ENCODE assay signal across 1 cellular context in the genomic region with DNA sequence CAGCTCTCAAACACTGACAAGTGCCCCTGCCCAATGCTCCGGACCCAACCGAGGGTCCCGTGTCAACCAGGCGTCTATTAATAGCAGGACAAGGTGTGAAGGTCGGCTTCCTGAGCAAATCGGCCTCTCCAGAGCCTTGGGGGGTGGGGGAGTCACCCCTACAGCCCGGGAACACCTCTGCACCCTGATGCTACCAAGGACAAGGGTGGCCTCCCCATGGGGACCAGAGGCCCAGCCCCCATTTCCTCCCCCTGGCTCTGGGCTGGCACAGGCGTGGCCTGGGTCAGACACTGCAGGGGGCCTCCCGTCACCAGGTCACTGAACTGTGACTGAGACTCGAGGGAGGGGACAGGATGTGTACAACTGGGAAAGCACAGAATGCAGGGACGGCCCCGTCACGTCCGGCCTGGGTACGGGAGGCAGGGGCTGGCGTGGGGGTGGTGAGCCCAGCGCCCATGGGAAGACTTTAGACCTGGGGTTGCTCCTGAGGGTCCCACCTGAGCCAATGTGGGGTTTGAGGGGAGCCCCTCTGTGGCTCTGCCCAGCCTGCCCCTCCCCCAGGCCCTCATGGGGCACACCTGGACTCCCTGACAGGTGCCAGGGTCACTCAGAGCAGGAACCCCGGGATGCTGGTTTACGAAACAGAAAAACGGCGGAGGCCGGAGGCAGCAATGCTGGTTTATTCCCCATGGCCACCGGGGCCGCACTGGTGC.
TF ChIP-seq lines count a peak whose summit lies in the region.

No MANE protein-coding gene starts in this region.

TF ChIP-seq in K562, 482 proteins besides CTCF, POLR2A, EP300 and RAD21 (continued from another document and continues in another):
- TF ChIP-seq, protein P1, sequence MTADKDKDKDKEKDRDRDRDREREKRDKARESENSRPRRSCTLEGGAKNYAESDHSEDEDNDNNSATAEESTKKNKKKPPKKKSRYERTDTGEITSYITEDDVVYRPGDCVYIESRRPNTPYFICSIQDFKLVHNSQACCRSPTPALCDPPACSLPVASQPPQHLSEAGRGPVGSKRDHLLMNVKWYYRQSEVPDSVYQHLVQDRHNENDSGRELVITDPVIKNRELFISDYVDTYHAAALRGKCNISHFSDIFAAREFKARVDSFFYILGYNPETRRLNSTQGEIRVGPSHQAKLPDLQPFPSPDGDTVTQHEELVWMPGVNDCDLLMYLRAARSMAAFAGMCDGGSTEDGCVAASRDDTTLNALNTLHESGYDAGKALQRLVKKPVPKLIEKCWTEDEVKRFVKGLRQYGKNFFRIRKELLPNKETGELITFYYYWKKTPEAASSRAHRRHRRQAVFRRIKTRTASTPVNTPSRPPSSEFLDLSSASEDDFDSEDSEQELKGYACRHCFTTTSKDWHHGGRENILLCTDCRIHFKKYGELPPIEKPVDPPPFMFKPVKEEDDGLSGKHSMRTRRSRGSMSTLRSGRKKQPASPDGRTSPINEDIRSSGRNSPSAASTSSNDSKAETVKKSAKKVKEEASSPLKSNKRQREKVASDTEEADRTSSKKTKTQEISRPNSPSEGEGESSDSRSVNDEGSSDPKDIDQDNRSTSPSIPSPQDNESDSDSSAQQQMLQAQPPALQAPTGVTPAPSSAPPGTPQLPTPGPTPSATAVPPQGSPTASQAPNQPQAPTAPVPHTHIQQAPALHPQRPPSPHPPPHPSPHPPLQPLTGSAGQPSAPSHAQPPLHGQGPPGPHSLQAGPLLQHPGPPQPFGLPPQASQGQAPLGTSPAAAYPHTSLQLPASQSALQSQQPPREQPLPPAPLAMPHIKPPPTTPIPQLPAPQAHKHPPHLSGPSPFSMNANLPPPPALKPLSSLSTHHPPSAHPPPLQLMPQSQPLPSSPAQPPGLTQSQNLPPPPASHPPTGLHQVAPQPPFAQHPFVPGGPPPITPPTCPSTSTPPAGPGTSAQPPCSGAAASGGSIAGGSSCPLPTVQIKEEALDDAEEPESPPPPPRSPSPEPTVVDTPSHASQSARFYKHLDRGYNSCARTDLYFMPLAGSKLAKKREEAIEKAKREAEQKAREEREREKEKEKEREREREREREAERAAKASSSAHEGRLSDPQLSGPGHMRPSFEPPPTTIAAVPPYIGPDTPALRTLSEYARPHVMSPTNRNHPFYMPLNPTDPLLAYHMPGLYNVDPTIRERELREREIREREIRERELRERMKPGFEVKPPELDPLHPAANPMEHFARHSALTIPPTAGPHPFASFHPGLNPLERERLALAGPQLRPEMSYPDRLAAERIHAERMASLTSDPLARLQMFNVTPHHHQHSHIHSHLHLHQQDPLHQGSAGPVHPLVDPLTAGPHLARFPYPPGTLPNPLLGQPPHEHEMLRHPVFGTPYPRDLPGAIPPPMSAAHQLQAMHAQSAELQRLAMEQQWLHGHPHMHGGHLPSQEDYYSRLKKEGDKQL (CRISPR knock-in tag; IDR thresholded peaks at IDR 0.05; ENCODE audit: borderline replicate concordance), result no peak
- TF ChIP-seq HDAC2 (IDR thresholded peaks at IDR 0.05) (peak; percentile 42; the same call in 1 of the 2 replicates), MAFF (IDR thresholded peaks at IDR 0.05; ENCODE audit: low read length) (no peak), ZSCAN32 (CRISPR knock-in tag; IDR thresholded peaks at IDR 0.05) (0 out of 2 replicates have a peak, but pooled peaks have one; percentile 29), CCNT2 (IDR thresholded peaks at IDR 0.05; ENCODE audit: borderline replicate concordance, extremely low read depth, insufficient read length, low read depth, low read length) (peak; percentile 4), NUFIP1 (IDR thresholded peaks at IDR 0.05; ENCODE audit: partially characterized antibody) (no peak), YY1 (IDR thresholded peaks at IDR 0.05; ENCODE audit: borderline replicate concordance in 1 of 3, control insufficient read depth in 1 of 3, extremely low read depth in 1 of 3, insufficient read depth in 3 of 3, insufficient read length in 1 of 3, insufficient replicate concordance in 2 of 3, low read depth in 1 of 3, low read length in 2 of 3) (peak in 1 of 3 experiments; percentile 48), ARNT (IDR thresholded peaks at IDR 0.05) (no peak; a peak in 1 of 4 replicates), ETV1 (tag; conservative IDR thresholded peaks at IDR 0.05; ENCODE audit: low read depth) (peak; percentile 71), POLR2B (IDR thresholded peaks at IDR 0.05; ENCODE audit: low read depth, partially characterized antibody) (peak; percentile 46), CBX8 (IDR thresholded peaks at IDR 0.05; ENCODE audit: borderline replicate concordance, extremely low read depth, low read depth, low read length, poor library complexity, severe bottlenecking) (no peak), ZBED1 (IDR thresholded peaks at IDR 0.05) (no peak), ZNF41 (CRISPR knock-in tag; conservative IDR thresholded peaks at IDR 0.05) (no peak), NFE2L1 (tag; IDR thresholded peaks at IDR 0.05; ENCODE audit: borderline replicate concordance, low read depth) (no peak), KLF1 (tag; IDR thresholded peaks at IDR 0.05) (no peak), KHSRP (IDR thresholded peaks at IDR 0.05) (no peak), SRF (CRISPR knock-in tag; IDR thresholded peaks at IDR 0.05) (no peak), NELFE (IDR thresholded peaks at IDR 0.05; ENCODE audit: insufficient read depth, insufficient read length) (no peak), ZNF121 (CRISPR knock-in tag; conservative IDR thresholded peaks at IDR 0.05) (no peak), HCFC1 (IDR thresholded peaks at IDR 0.05; ENCODE audit: low read depth, low read length) (no peak; the same call in 1 of the 2 replicates), POLR2H (tag; IDR thresholded peaks at IDR 0.05; ENCODE audit: low read depth) (no peak), HDAC3 (IDR thresholded peaks at IDR 0.05; ENCODE audit: borderline replicate concordance, partially characterized antibody) (no peak)
- TF ChIP-seq, protein P2, sequence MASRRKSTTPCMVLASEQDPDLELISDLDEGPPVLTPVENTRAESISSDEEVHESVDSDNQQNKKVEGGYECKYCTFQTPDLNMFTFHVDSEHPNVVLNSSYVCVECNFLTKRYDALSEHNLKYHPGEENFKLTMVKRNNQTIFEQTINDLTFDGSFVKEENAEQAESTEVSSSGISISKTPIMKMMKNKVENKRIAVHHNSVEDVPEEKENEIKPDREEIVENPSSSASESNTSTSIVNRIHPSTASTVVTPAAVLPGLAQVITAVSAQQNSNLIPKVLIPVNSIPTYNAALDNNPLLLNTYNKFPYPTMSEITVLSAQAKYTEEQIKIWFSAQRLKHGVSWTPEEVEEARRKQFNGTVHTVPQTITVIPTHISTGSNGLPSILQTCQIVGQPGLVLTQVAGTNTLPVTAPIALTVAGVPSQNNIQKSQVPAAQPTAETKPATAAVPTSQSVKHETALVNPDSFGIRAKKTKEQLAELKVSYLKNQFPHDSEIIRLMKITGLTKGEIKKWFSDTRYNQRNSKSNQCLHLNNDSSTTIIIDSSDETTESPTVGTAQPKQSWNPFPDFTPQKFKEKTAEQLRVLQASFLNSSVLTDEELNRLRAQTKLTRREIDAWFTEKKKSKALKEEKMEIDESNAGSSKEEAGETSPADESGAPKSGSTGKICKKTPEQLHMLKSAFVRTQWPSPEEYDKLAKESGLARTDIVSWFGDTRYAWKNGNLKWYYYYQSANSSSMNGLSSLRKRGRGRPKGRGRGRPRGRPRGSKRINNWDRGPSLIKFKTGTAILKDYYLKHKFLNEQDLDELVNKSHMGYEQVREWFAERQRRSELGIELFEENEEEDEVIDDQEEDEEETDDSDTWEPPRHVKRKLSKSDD (conservative IDR thresholded peaks at IDR 0.05; ENCODE audit: low read length), result no peak
- TF ChIP-seq, protein P3, sequence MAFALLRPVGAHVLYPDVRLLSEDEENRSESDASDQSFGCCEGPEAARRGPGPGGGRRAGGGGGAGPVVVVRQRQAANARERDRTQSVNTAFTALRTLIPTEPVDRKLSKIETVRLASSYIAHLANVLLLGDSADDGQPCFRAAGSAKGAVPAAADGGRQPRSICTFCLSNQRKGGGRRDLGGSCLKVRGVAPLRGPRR (CRISPR knock-in tag; IDR thresholded peaks at IDR 0.05), result 0 out of 2 replicates have a peak, but pooled peaks have one; percentile 66
- TF ChIP-seq, protein P4, sequence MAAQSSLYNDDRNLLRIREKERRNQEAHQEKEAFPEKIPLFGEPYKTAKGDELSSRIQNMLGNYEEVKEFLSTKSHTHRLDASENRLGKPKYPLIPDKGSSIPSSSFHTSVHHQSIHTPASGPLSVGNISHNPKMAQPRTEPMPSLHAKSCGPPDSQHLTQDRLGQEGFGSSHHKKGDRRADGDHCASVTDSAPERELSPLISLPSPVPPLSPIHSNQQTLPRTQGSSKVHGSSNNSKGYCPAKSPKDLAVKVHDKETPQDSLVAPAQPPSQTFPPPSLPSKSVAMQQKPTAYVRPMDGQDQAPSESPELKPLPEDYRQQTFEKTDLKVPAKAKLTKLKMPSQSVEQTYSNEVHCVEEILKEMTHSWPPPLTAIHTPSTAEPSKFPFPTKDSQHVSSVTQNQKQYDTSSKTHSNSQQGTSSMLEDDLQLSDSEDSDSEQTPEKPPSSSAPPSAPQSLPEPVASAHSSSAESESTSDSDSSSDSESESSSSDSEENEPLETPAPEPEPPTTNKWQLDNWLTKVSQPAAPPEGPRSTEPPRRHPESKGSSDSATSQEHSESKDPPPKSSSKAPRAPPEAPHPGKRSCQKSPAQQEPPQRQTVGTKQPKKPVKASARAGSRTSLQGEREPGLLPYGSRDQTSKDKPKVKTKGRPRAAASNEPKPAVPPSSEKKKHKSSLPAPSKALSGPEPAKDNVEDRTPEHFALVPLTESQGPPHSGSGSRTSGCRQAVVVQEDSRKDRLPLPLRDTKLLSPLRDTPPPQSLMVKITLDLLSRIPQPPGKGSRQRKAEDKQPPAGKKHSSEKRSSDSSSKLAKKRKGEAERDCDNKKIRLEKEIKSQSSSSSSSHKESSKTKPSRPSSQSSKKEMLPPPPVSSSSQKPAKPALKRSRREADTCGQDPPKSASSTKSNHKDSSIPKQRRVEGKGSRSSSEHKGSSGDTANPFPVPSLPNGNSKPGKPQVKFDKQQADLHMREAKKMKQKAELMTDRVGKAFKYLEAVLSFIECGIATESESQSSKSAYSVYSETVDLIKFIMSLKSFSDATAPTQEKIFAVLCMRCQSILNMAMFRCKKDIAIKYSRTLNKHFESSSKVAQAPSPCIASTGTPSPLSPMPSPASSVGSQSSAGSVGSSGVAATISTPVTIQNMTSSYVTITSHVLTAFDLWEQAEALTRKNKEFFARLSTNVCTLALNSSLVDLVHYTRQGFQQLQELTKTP (IDR thresholded peaks at IDR 0.05; ENCODE audit: low read depth in 1 of 2, partially characterized antibody in 2 of 2), result no peak
- TF ChIP-seq, protein P5, sequence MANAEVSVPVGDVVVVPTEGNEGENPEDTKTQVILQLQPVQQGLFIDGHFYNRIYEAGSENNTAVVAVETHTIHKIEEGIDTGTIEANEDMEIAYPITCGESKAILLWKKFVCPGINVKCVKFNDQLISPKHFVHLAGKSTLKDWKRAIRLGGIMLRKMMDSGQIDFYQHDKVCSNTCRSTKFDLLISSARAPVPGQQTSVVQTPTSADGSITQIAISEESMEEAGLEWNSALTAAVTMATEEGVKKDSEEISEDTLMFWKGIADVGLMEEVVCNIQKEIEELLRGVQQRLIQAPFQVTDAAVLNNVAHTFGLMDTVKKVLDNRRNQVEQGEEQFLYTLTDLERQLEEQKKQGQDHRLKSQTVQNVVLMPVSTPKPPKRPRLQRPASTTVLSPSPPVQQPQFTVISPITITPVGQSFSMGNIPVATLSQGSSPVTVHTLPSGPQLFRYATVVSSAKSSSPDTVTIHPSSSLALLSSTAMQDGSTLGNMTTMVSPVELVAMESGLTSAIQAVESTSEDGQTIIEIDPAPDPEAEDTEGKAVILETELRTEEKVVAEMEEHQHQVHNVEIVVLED (CRISPR knock-in tag; IDR thresholded peaks at IDR 0.05), result no peak
- TF ChIP-seq, protein P6, sequence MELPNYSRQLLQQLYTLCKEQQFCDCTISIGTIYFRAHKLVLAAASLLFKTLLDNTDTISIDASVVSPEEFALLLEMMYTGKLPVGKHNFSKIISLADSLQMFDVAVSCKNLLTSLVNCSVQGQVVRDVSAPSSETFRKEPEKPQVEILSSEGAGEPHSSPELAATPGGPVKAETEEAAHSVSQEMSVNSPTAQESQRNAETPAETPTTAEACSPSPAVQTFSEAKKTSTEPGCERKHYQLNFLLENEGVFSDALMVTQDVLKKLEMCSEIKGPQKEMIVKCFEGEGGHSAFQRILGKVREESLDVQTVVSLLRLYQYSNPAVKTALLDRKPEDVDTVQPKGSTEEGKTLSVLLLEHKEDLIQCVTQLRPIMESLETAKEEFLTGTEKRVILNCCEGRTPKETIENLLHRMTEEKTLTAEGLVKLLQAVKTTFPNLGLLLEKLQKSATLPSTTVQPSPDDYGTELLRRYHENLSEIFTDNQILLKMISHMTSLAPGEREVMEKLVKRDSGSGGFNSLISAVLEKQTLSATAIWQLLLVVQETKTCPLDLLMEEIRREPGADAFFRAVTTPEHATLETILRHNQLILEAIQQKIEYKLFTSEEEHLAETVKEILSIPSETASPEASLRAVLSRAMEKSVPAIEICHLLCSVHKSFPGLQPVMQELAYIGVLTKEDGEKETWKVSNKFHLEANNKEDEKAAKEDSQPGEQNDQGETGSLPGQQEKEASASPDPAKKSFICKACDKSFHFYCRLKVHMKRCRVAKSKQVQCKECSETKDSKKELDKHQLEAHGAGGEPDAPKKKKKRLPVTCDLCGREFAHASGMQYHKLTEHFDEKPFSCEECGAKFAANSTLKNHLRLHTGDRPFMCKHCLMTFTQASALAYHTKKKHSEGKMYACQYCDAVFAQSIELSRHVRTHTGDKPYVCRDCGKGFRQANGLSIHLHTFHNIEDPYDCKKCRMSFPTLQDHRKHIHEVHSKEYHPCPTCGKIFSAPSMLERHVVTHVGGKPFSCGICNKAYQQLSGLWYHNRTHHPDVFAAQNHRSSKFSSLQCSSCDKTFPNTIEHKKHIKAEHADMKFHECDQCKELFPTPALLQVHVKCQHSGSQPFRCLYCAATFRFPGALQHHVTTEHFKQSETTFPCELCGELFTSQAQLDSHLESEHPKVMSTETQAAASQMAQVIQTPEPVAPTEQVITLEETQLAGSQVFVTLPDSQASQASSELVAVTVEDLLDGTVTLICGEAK (IDR thresholded peaks at IDR 0.05), result peak; percentile 89
- TF ChIP-seq, protein P6 (CRISPR knock-in tag; IDR thresholded peaks at IDR 0.05), result no peak
